Comparison of ENCODE assay signal across 15 cellular contexts in genomic region chr20:31566332-31566657, GRCh38. TPM values are rescaled to one million over a fixed set of nuclear protein-coding genes. Genes with fewer than 3 reads are reported as not detected.
DNase-seq lines count a peak whose midpoint lies in the region; ATAC-seq and TF ChIP-seq lines count a peak whose summit lies in the region.
"Had no signal": no experiment of that assay in that cellular context is flagged by ENCODE, and none has a peak within 500 bp of the region (broad histone marks: within the 10 kb centered on the region; RNA-seq: fewer than 3 reads in every experiment).

No MANE protein-coding gene starts in this region.

- peaks cover 9% of the 10 kb centered on the region; the same call in 1 of the 2 replicates for H3F3A ChIP-seq in OCI-LY1 (ENCODE audit: insufficient read depth, low read length)

- H3K36me3 ChIP-seq in OCI-LY1 (ENCODE audit: insufficient read depth, low read length) (peaks cover 62% of the 10 kb centered on the region), colonic mucosa (peaks cover 17% of the 10 kb centered on the region), skeletal muscle tissue (ENCODE audit: control insufficient read depth in 3 of 3, insufficient read depth in 3 of 3, low read length in 3 of 3) (peaks cover 33 to 54% (median 38%) of the 10 kb centered on the region in 3 donors)

- no peaks in the 10 kb centered on the region for H4K20me1 ChIP-seq in OCI-LY1 (ENCODE audit: insufficient read depth, low read length)

- H2AFZ ChIP-seq in OCI-LY1 (ENCODE audit: low read length): no peak overlapping the region

- H3K9me2 ChIP-seq in OCI-LY1 (ENCODE audit: low read depth, low read length): no peaks in the 10 kb centered on the region

- H3K9ac ChIP-seq in OCI-LY1 (ENCODE audit: low read length) (peak overlapping the region; percentile 21; the same call in 1 of the 2 replicates), colonic mucosa (ENCODE audit: low read depth in 2 of 2, low read length in 2 of 2) (peak overlapping the region; percentile 67), skeletal muscle tissue (ENCODE audit: low read depth in 1 of 3, low read length in 3 of 3) (no peak overlapping the region)

- H3K27me3 ChIP-seq in OCI-LY1 (ENCODE audit: insufficient read depth, low read length) (no peaks in the 10 kb centered on the region), colonic mucosa (no peaks in the 10 kb centered on the region), skeletal muscle tissue (ENCODE audit: control insufficient read depth in 3 of 3, insufficient read depth in 3 of 3, low read length in 3 of 3) (no peaks in the 10 kb centered on the region)
- H3K27me3 ChIP-seq: cardiac muscle cell, neutrophil, testis had no signal

- TF ChIP-seq CTCF in OCI-LY1 (IDR thresholded peaks at IDR 0.05; ENCODE audit: low read length) (no peak), colonic mucosa (IDR thresholded peaks at IDR 0.05) (no peak)

- H3K4me1 ChIP-seq in OCI-LY1 (ENCODE audit: insufficient read depth, low read length, severe bottlenecking): peaks cover 28% of the 10 kb centered on the region
- no peaks in the 10 kb centered on the region for H3K4me1 ChIP-seq in colonic mucosa
- peaks cover 18 to 36% (median 34%) of the 10 kb centered on the region in 3 donors for H3K4me1 ChIP-seq in skeletal muscle tissue (ENCODE audit: control insufficient read depth in 3 of 3, insufficient read depth in 3 of 3, low read length in 3 of 3)
- H3K4me1 ChIP-seq: testis had no signal

- H3K4me3 ChIP-seq in OCI-LY1 (ENCODE audit: low read depth, low read length, poor library complexity, severe bottlenecking) (no peak overlapping the region), colonic mucosa (peak overlapping the region; percentile 9), skeletal muscle tissue (ENCODE audit: low read length in 3 of 3) (no peak overlapping the region)
- H3K4me3 ChIP-seq: cardiac muscle cell, left ventricle myocardium inferior, testis had no signal

- H3K27ac ChIP-seq in OCI-LY1 (ENCODE audit: low read depth, low read length, poor library complexity, severe bottlenecking) (peak overlapping the region; percentile 79), colonic mucosa (peak overlapping the region; percentile 47), skeletal muscle tissue (ENCODE audit: low read depth, low read length) (peak overlapping the region; percentile 19)
- H3K27ac ChIP-seq: left ventricle myocardium inferior, testis had no signal

- no peaks in the 10 kb centered on the region for H3K79me2 ChIP-seq in OCI-LY1 (ENCODE audit: insufficient read depth, low read length)

- H3K9me3 ChIP-seq in OCI-LY1 (ENCODE audit: low read length) (no peaks in the 10 kb centered on the region), colonic mucosa (no peaks in the 10 kb centered on the region), skeletal muscle tissue (ENCODE audit: control insufficient read depth in 3 of 3, low read length in 3 of 3) (no peaks in the 10 kb centered on the region)
- H3K9me3 ChIP-seq: left ventricle myocardium inferior, neutrophil, testis had no signal

- H3K4me2 ChIP-seq in OCI-LY1 (ENCODE audit: low read length): no peak overlapping the region; the same call in 1 of the 2 replicates

- no peak for ATAC-seq in GM18858 (IDR thresholded peaks at IDR 0.05; ENCODE audit: unreplicated experiment)
- no peak for ATAC-seq in HG03280 (IDR thresholded peaks at IDR 0.05; ENCODE audit: unreplicated experiment)

- peak; percentile 73 for DNase-seq in NCI-H1105 treated with DMSO at 0.1 percent for 48 hours (lab: John Stamatoyannopoulos, UW)
- DNase-seq in NCI-H1105 (lab: John Stamatoyannopoulos, UW): no peak
- no peak for DNase-seq in colonic mucosa
- DNase-seq in A172 (ENCODE audit: low spot score): no peak
- DNase-seq: 8988T; activated CD4-positive, CD25-positive, alpha-beta regulatory T cell; hippocampal formation; left ventricle myocardium inferior; testis had no signal

- intact Hi-C loops in colonic mucosa (cut with DNase I): loop anchor here (10.0 kb wide), 1 partner anchor 159 kb away; the partner anchor contains the start of gene BCL2L1

RNA-seq across cellular contexts. Expression of gene ID1, which starts 38.8 kb away (rescaled TPM):
- total RNA-seq in colonic mucosa: 100 to 1,000 TPM; 134 to 179 TPM
- 136 TPM for total RNA-seq in skeletal muscle tissue
- total RNA-seq in A172 (2014; rRNA removed; shearing (Covaris generic)): 395 and 602 TPM in 2 replicates

RNA-seq across cellular contexts. Expression of gene HM13, which starts 52.1 kb away (rescaled TPM):
- total RNA-seq in colonic mucosa (100 to 1,000 TPM; 107 to 179 TPM), skeletal muscle tissue (30.8 TPM)
- total RNA-seq in A172 (2014; rRNA removed; shearing (Covaris generic)): 58.2 and 67.9 TPM in 2 replicates

Comparison
In these comparisons a context has a peak if more than half of its experiments do, and no peak if none do; other contexts are left out.
1. H3K27ac ChIP-seq: peak in every context shown above with its lines; median percentile 79 in OCI-LY1; 47 in colonic mucosa; 19 in skeletal muscle tissue.
2. H3K9ac ChIP-seq: peak in OCI-LY1 (single experiment) and colonic mucosa (2 of 2); none in skeletal muscle tissue (0 of 3).